Comparison of ENCODE assay signal across 1 cellular context in the genomic region with DNA sequence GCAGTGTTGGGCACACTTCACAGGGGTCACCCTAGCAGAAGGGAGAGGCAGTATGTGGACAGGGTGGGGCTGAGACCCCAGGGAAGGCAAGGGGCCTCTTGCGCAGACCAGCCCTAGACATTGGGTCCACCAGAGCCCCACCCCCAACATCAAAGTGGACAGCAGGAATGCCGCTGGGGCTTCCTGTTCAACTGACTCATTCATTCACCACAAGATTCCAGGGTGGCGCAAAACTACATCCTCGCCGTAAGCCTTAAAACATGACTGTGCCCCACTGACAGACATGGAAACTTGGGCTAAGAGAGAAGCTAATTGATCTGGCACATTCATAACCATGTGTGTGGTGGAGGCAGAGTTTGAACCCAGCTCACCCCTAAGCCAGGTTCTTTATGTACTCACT.
TF ChIP-seq lines count a peak whose summit lies in the region.

No MANE protein-coding gene starts in this region.

TF ChIP-seq in IMR-90, 13 proteins besides CTCF, POLR2A, EP300 and RAD21 (continued from another document):
- TF ChIP-seq, protein P1, sequence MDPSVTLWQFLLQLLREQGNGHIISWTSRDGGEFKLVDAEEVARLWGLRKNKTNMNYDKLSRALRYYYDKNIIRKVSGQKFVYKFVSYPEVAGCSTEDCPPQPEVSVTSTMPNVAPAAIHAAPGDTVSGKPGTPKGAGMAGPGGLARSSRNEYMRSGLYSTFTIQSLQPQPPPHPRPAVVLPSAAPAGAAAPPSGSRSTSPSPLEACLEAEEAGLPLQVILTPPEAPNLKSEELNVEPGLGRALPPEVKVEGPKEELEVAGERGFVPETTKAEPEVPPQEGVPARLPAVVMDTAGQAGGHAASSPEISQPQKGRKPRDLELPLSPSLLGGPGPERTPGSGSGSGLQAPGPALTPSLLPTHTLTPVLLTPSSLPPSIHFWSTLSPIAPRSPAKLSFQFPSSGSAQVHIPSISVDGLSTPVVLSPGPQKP (IDR thresholded peaks at IDR 0.05; ENCODE audit: borderline replicate concordance, low read depth, low read length), result no peak
- no peak for TF ChIP-seq RFX5 (IDR thresholded peaks at IDR 0.05; ENCODE audit: low read depth, low read length)
- no peak; the same call in 1 of the 2 replicates for TF ChIP-seq NFE2L2 (IDR thresholded peaks at IDR 0.05; ENCODE audit: low read depth, low read length)
- no peak for TF ChIP-seq CHD1 (IDR thresholded peaks at IDR 0.05; ENCODE audit: low read depth, low read length)
